Comparison of ENCODE assay signal across 1 cellular context in the genomic region with DNA sequence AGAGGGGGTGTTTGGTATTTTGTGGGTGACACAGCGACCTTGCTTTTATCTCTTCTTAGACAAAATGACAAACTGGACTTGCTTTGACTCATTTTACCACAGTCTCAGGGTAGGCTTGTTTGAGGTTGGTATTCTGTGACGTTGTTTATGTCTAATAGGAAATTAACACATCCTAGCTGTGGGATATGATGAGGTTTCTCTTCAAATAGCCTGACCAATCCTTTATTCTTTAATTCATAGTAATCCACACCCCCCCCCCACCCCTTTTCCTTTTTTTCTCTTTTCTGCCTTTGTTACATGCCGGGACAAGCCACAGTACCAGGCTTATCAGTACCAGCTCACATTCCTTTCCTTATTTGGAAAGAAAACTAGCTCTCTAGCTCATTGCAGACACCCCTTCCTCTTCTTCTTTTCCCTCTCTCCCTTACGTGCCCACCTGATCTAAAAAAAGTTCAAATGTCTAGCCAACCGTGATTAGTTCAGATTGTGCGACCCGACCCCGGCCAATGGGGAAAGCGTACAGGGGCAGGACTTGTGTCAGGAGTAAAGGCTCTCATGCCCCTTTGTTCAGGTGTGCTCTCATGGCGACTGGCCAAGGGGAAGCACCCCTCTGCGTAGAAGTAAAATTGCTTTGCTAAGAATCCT.
TF ChIP-seq lines count a peak whose summit lies in the region.

No MANE protein-coding gene starts in this region.

TF ChIP-seq in H1, 55 proteins besides CTCF, POLR2A, EP300 and RAD21:
- TF ChIP-seq CHD1 (IDR thresholded peaks at IDR 0.05; ENCODE audit: low read depth, low read length) (no peak), TEAD4 (IDR thresholded peaks at IDR 0.05; ENCODE audit: low read depth, low read length) (0 out of 2 replicates have a peak, but pooled peaks have one; percentile 32), ASH2L (IDR thresholded peaks at IDR 0.05; ENCODE audit: low read length) (peak; percentile 25), KDM1A (IDR thresholded peaks at IDR 0.05; ENCODE audit: borderline replicate concordance, low read length) (no peak), CREB1 (IDR thresholded peaks at IDR 0.05) (no peak), RBBP5 (IDR thresholded peaks at IDR 0.05; ENCODE audit: borderline replicate concordance, low read depth, low read length) (no peak), CEBPB (IDR thresholded peaks at IDR 0.05; ENCODE audit: low read depth, low read length) (no peak), TCF12 (IDR thresholded peaks at IDR 0.05; ENCODE audit: low read depth, low read length) (no peak), SRF (IDR thresholded peaks at IDR 0.05; ENCODE audit: low read depth, low read length) (peak; percentile 94)
- TF ChIP-seq, protein P1, sequence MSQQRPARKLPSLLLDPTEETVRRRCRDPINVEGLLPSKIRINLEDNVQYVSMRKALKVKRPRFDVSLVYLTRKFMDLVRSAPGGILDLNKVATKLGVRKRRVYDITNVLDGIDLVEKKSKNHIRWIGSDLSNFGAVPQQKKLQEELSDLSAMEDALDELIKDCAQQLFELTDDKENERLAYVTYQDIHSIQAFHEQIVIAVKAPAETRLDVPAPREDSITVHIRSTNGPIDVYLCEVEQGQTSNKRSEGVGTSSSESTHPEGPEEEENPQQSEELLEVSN (IDR thresholded peaks at IDR 0.05): no peak
